Comparison of ENCODE assay signal across 25 cellular contexts in genomic region chr6:50589751-50590470, GRCh38.
"Had no signal": no experiment of that assay in that cellular context is flagged by ENCODE, and none has a peak within 500 bp of the region (broad histone marks: within the 10 kb centered on the region; RNA-seq: fewer than 3 reads in every experiment).

No MANE protein-coding gene starts in this region.

- H3K27me3 Mint-ChIP-seq: dendritic cell treated with granulocyte-macrophage colony-stimulating factor and Interleukin-4, amounts not matched to agents 40 ng/mL and 50 ng/mL, for 4 days; effector memory CD8-positive, alpha-beta T cell had no signal

- ATAC-seq: effector memory CD8-positive, alpha-beta T cell; esophagus mucosa; foreskin keratinocyte; gastrocnemius medialis; gastroesophageal sphincter; heart left ventricle; heart right ventricle had no signal

- H3K9me3 ChIP-seq: colonic mucosa, esophagus muscularis mucosa, esophagus squamous epithelium, gastrocnemius medialis, gastroesophageal sphincter, heart left ventricle, heart right ventricle had no signal

- H3K27ac Mint-ChIP-seq: dendritic cell treated with granulocyte-macrophage colony-stimulating factor and Interleukin-4, amounts not matched to agents 40 ng/mL and 50 ng/mL, for 4 days; effector memory CD8-positive, alpha-beta T cell; endodermal cell had no signal

- DNase-seq: colonic mucosa; cortex of kidney; dermis blood vessel endothelial cell; dorsolateral prefrontal cortex; effector CD4-positive, alpha-beta T cell; effector CD8-positive, alpha-beta T cell; effector memory CD4-positive, alpha-beta T cell; effector memory CD8-positive, alpha-beta T cell; endodermal cell; erythroblast; esophagus squamous epithelium; foreskin fibroblast; foreskin keratinocyte; foreskin melanocyte; gastrocnemius medialis; glutamatergic neuron; head of caudate nucleus; heart left ventricle; heart right ventricle had no signal

- H3K27ac ChIP-seq: colonic mucosa, coronary artery, dorsolateral prefrontal cortex, epithelial cell of prostate, esophagus muscularis mucosa, esophagus squamous epithelium, foreskin keratinocyte, gastrocnemius medialis, gastroesophageal sphincter, heart left ventricle, heart right ventricle had no signal

- H3K4me3 ChIP-seq: colonic mucosa, coronary artery, dorsolateral prefrontal cortex, esophagus muscularis mucosa, esophagus squamous epithelium, gastrocnemius medialis, gastroesophageal sphincter, heart left ventricle, heart right ventricle had no signal

- H3K9me3 Mint-ChIP-seq: dendritic cell treated with granulocyte-macrophage colony-stimulating factor and Interleukin-4, amounts not matched to agents 40 ng/mL and 50 ng/mL, for 4 days; endodermal cell had no signal

- H3K4me3 Mint-ChIP-seq: dendritic cell treated with granulocyte-macrophage colony-stimulating factor and Interleukin-4, amounts not matched to agents 40 ng/mL and 50 ng/mL, for 4 days; effector memory CD8-positive, alpha-beta T cell; endodermal cell had no signal

- H3K4me1 ChIP-seq: colonic mucosa, esophagus muscularis mucosa, esophagus squamous epithelium, foreskin keratinocyte, gastrocnemius medialis, gastroesophageal sphincter, heart left ventricle, heart right ventricle had no signal

- H3K36me3 ChIP-seq: colonic mucosa, esophagus muscularis mucosa, esophagus squamous epithelium, gastrocnemius medialis, gastroesophageal sphincter, heart left ventricle, heart right ventricle had no signal

- H3K27me3 ChIP-seq: colonic mucosa, esophagus muscularis mucosa, esophagus squamous epithelium, gastrocnemius medialis, gastroesophageal sphincter, heart right ventricle had no signal
